Comparison of ENCODE assay signal across 8 cellular contexts in genomic region chr6:110618591-110619267, GRCh38.
DNase-seq lines count a peak whose midpoint lies in the region; ATAC-seq and TF ChIP-seq lines count a peak whose summit lies in the region.

No MANE protein-coding gene starts in this region.

- H3K4me1 ChIP-seq in DOHH2 (ENCODE audit: control insufficient read depth, low read length) (no peaks in the 10 kb centered on the region), mammary epithelial cell (ENCODE audit: insufficient read depth, low read length) (peaks cover 11% of the 10 kb centered on the region)

- intact Hi-C loops in mammary epithelial cell (cut with micrococcal nuclease) = loop anchor here (5.0 kb wide), 1 partner anchor 259 kb away; no protein-coding TSS in a partner anchor

- in situ Hi-C loops in mammary epithelial cell (cut with MboI; ENCODE audit: low sequenced_read_pairs in 2 of 2) = no loop called here

- TF ChIP-seq CTCF in DOHH2 (IDR thresholded peaks at IDR 0.05; ENCODE audit: low read depth, low read length, poor library complexity, severe bottlenecking) = peak; percentile 27
- TF ChIP-seq CTCF in mammary epithelial cell (conservative IDR thresholded peaks at IDR 0.05 in 1 of 2, IDR thresholded peaks at IDR 0.05 in 1 of 2; ENCODE audit: extremely low read depth in 1 of 2, insufficient read depth in 1 of 2, low read depth in 1 of 2, low read length in 2 of 2) = no peak

- CTCF ChIA-PET in mammary epithelial cell (lab: Charles Lee; ENCODE audit: low non-redundant PET) = interaction anchor here (0.6 kb wide), 1 partner anchor 328 kb away, joined by 4 read pairs; no protein-coding TSS in a partner anchor

- H3K79me2 ChIP-seq in DOHH2 (ENCODE audit: control insufficient read depth, low read length) = no peaks in the 10 kb centered on the region
- H3K79me2 ChIP-seq in mammary epithelial cell (ENCODE audit: insufficient read depth, low read length) = no peaks in the 10 kb centered on the region

- H3K4me2 ChIP-seq in DOHH2 (ENCODE audit: low read length) = no peak overlapping the region
- no peak overlapping the region for H3K4me2 ChIP-seq in mammary epithelial cell (ENCODE audit: insufficient read depth, low read depth, low read length)

- no peak overlapping the region for H2AFZ ChIP-seq in mammary epithelial cell (ENCODE audit: low read depth, low read length)

- H4K20me1 ChIP-seq in DOHH2 (ENCODE audit: control insufficient read depth, insufficient read depth, low read depth, low read length) (no peaks in the 10 kb centered on the region), mammary epithelial cell (ENCODE audit: insufficient read depth, low read length) (no peaks in the 10 kb centered on the region)

- H3K36me3 ChIP-seq in DOHH2 (ENCODE audit: control insufficient read depth, low read length) = peaks cover 28% of the 10 kb centered on the region
- no peaks in the 10 kb centered on the region for H3K36me3 ChIP-seq in mammary epithelial cell (ENCODE audit: insufficient read depth, low read length)

- H3K9me2 ChIP-seq in DOHH2 (replicated peaks; ENCODE audit: control insufficient read depth, low read length) = no peaks in the 10 kb centered on the region

- H3F3A ChIP-seq in DOHH2 (ENCODE audit: control insufficient read depth, insufficient read depth) = no peaks in the 10 kb centered on the region

- H3K4me3 ChIP-seq in DOHH2 (ENCODE audit: low read length) (no peak overlapping the region), mammary epithelial cell (replicated peaks in 1 of 3; ENCODE audit: insufficient read depth in 1 of 3, low read depth in 2 of 3, low read length in 3 of 3) (no peak overlapping the region)

- no TSS peak for BruUV-seq in mammary epithelial cell (replicated peaks; lab: Mats Ljungman, UMichigan)

- ATAC-seq in HG03520 (IDR thresholded peaks at IDR 0.05; ENCODE audit: unreplicated experiment) = no peak

- H3K9ac ChIP-seq in mammary epithelial cell (ENCODE audit: insufficient read depth, low read length) = no peak overlapping the region

- H3K9me3 ChIP-seq in DOHH2 (ENCODE audit: control insufficient read depth, insufficient read depth, low read length) (no peaks in the 10 kb centered on the region), mammary epithelial cell (replicated peaks; ENCODE audit: insufficient read depth, low read length) (no peaks in the 10 kb centered on the region)

- no peaks in the 10 kb centered on the region for H3K27me3 ChIP-seq in DOHH2 (ENCODE audit: control insufficient read depth, low read length)
- no peaks in the 10 kb centered on the region for H3K27me3 ChIP-seq in mammary epithelial cell (ENCODE audit: insufficient read depth, low read length)

- dilution Hi-C loops in mammary epithelial cell (cut with HindIII; ENCODE audit: low sequenced_read_pairs) = no loop called here

- no peak overlapping the region for H3K27ac ChIP-seq in DOHH2 (ENCODE audit: low read depth, low read length)
- peak overlapping the region; percentile 91 for H3K27ac ChIP-seq in cingulate gyrus (ENCODE audit: low read depth, low read length)
- no peak overlapping the region for H3K27ac ChIP-seq in mammary epithelial cell (ENCODE audit: insufficient read depth, low read depth, low read length)

- 76% methylated on average over 3 of the region's 3 CpGs for WGBS in mammary epithelial cell (ENCODE audit: low coverage, missing lambda C conversion rate)

- peak; percentile 41 for DNase-seq in LHCN-M2 (ENCODE audit: low read depth)
- peak; percentile 34 for DNase-seq in myocyte (ENCODE audit: low read depth)
- DNase-seq in activated gamma-delta T cell (lab: John Stamatoyannopoulos, UW) = no peak
- DNase-seq in stimulated activated CD4-positive, alpha-beta T cell treated with anti-CD3 and anti-CD28 coated beads, Interleukin-4, amount 100 ng/mL, for 24 hours = no peak
- DNase-seq in mammary epithelial cell = no peak

Comparison
In these comparisons a context has a peak if more than half of its experiments do, and no peak if none do; other contexts are left out.
1. DNase-seq: peak in LHCN-M2 (single experiment) and myocyte (single experiment); none in activated gamma-delta T cell (single experiment), stimulated activated CD4-positive, alpha-beta T cell treated with anti-CD3 and anti-CD28 coated beads, Interleukin-4, amount 100 ng/mL, for 24 hours (single experiment) and mammary epithelial cell (single experiment).